18 cellular contexts compared by ENCODE assay signal in genomic region chr5:34699155-34700077, GRCh38. TPM values are rescaled to one million over a fixed set of nuclear protein-coding genes. Genes with fewer than 3 reads are reported as not detected.
DNase-seq lines count a peak whose midpoint lies in the region; TF ChIP-seq lines count a peak whose summit lies in the region.
"Had no signal": no experiment of that assay in that cellular context is flagged by ENCODE, and none has a peak within 500 bp of the region (broad histone marks: within the 10 kb centered on the region; RNA-seq: fewer than 3 reads in every experiment).

No MANE protein-coding gene starts in this region.

- H4K8ac ChIP-seq in mesendoderm (ENCODE audit: low read depth, low read length), result no peak overlapping the region

- no peak overlapping the region for H3K23ac ChIP-seq in mesendoderm (ENCODE audit: low read length)

- peaks cover 18% of the 10 kb centered on the region for H3K79me1 ChIP-seq in mesendoderm (ENCODE audit: low read length)

- H3K27ac ChIP-seq in colonic mucosa (no peak overlapping the region), mesendoderm (ENCODE audit: low read depth, low read length) (no peak overlapping the region), substantia nigra (ENCODE audit: low read depth, low read length, poor library complexity, severe bottlenecking) (no peak overlapping the region)
- H3K27ac ChIP-seq: SK-N-MC, VCaP had no signal

- no peak overlapping the region for H3K4me2 ChIP-seq in mesendoderm (ENCODE audit: low read length)

- H3K9ac ChIP-seq in colonic mucosa (ENCODE audit: low read depth in 2 of 2, low read length in 2 of 2) (no peak overlapping the region), mesendoderm (ENCODE audit: low read length) (no peak overlapping the region)

- H3K4me3 ChIP-seq in colonic mucosa, result no peak overlapping the region
- H3K4me3 ChIP-seq in mesendoderm (ENCODE audit: low read length), result no peak overlapping the region
- H3K4me3 ChIP-seq: SK-N-MC had no signal

- TF ChIP-seq CTCF in colonic mucosa (IDR thresholded peaks at IDR 0.05), result no peak

- no peaks in the 10 kb centered on the region for H3K9me3 ChIP-seq in colonic mucosa

- H2BK5ac ChIP-seq in mesendoderm (ENCODE audit: low read length), result no peak overlapping the region

- H3K79me2 ChIP-seq in mesendoderm (ENCODE audit: control insufficient read depth, insufficient read depth, low read length), result peaks cover 34% of the 10 kb centered on the region

- H3K36me3 ChIP-seq in colonic mucosa, result no peaks in the 10 kb centered on the region
- H3K36me3 ChIP-seq in mesendoderm (ENCODE audit: control insufficient read depth, insufficient read depth, low read length), result peaks cover 3% of the 10 kb centered on the region

- H2BK120ac ChIP-seq in mesendoderm (ENCODE audit: low read depth, low read length), result no peak overlapping the region

- WGBS in mesendoderm (ENCODE audit: extremely low coverage, insufficient coverage, low lambda C conversion rate), result no CpG with 5 or more reads among the region's 9 CpGs

- no peak overlapping the region for H2AK5ac ChIP-seq in mesendoderm (ENCODE audit: low read length)

- H3K56ac ChIP-seq in mesendoderm (ENCODE audit: low read length), result no peak overlapping the region

- DNase-seq in NCI-H82 (lab: John Stamatoyannopoulos, UW), result peak; percentile 2
- no peak for DNase-seq in NCI-H82 treated with DMSO at 0.1 percent for 48 hours (lab: John Stamatoyannopoulos, UW; ENCODE audit: unreplicated experiment)
- peak; percentile 81 for DNase-seq in colonic mucosa
- peak; percentile 84 for DNase-seq in mesendoderm
- no peak for DNase-seq in retina
- no peak for DNase-seq in substantia nigra (lab: John Stamatoyannopoulos, UW)
- DNase-seq in activated CD4-positive, alpha-beta T cell treated with anti-CD3 and anti-CD28 coated beads, Interleukin-2, amount 50 U/mL, for 1 hour, result no peak
- DNase-seq in NOMO-1 (lab: John Stamatoyannopoulos, UW; ENCODE audit: unreplicated experiment in 2 of 2), result no peak
- DNase-seq: activated naive CD4-positive, alpha-beta T cell treated with anti-CD3 and anti-CD28 coated beads, Interleukin-2, amount 10 ng/mL, durations not matched to agents 7 days and 5 days; effector CD8-positive, alpha-beta T cell; EL; immature natural killer cell; NCI-H1048; NCI-H2171 treated with DMSO at 0.1 percent for 48 hours; posterior cingulate gyrus had no signal

- no peak overlapping the region for H2BK15ac ChIP-seq in mesendoderm (replicated peaks; ENCODE audit: low read depth)

- no peak overlapping the region for H3K4ac ChIP-seq in mesendoderm (ENCODE audit: low read depth, low read length)

- intact Hi-C loops in colonic mucosa (cut with DNase I), result no loop called here

- no peak overlapping the region for H4K5ac ChIP-seq in mesendoderm (ENCODE audit: low read length)

- no peak overlapping the region for H3K18ac ChIP-seq in mesendoderm (ENCODE audit: low read length)

- H3K27me3 ChIP-seq in colonic mucosa (no peaks in the 10 kb centered on the region), mesendoderm (ENCODE audit: insufficient read depth, low read length, poor library complexity) (no peaks in the 10 kb centered on the region)

- no peaks in the 10 kb centered on the region for H3K4me1 ChIP-seq in colonic mucosa
- peaks cover 18% of the 10 kb centered on the region for H3K4me1 ChIP-seq in mesendoderm (ENCODE audit: control insufficient read depth, low read depth, low read length)

RNA-seq across cellular contexts. Expression of gene RAI14, which starts 43.3 kb away (rescaled TPM):
- total RNA-seq in colonic mucosa, result 10 to 100 TPM; 15.9 to 25.7 TPM
- polyA plus RNA-seq in mesendoderm (2013, experiment 1 of 2), result 92.3 TPM
- polyA plus RNA-seq in mesendoderm (2013, experiment 2 of 2), result 95.9 TPM
- polyA plus RNA-seq: CD14-positive monocyte had no signal

Comparison
In these comparisons a context has a peak if more than half of its experiments do, and no peak if none do; other contexts are left out.
1. DNase-seq: peak in NCI-H82 (single experiment), colonic mucosa (single experiment) and mesendoderm (single experiment); none in NCI-H82 treated with DMSO at 0.1 percent for 48 hours (single experiment), retina (single experiment), substantia nigra (0 of 49), activated CD4-positive, alpha-beta T cell treated with anti-CD3 and anti-CD28 coated beads, Interleukin-2, amount 50 U/mL, for 1 hour (single experiment) and NOMO-1 (0 of 2).